Comparison of ENCODE assay signal across 9 cellular contexts in genomic region chr16:31143036-31143888, GRCh38. TPM values are rescaled to one million over a fixed set of nuclear protein-coding genes. Genes with fewer than 3 reads are reported as not detected.
DNase-seq lines count a peak whose midpoint lies in the region; ATAC-seq and TF ChIP-seq lines count a peak whose summit lies in the region.
"Had no signal": no experiment of that assay in that cellular context is flagged by ENCODE, and none has a peak within 500 bp of the region (broad histone marks: within the 10 kb centered on the region; RNA-seq: fewer than 3 reads in every experiment).

No MANE protein-coding gene starts in this region.

- no peak overlapping the region for H3K9ac ChIP-seq in PC-3 (ENCODE audit: low read length)

- no peaks in the 10 kb centered on the region for H3K9me3 ChIP-seq in PC-3 (ENCODE audit: low read length)
- H3K9me3 ChIP-seq in psoas muscle = no peaks in the 10 kb centered on the region

- H3K27me3 ChIP-seq in PC-3 (ENCODE audit: low read length) (no peaks in the 10 kb centered on the region), psoas muscle (ENCODE audit: insufficient read depth in 3 of 3, low read length in 2 of 3) (peaks cover 0 to 3% (median under 1%) of the 10 kb centered on the region in 3 donors)

- no peak overlapping the region for H3K27ac ChIP-seq in PC-3 (ENCODE audit: low read length)
- peak overlapping the region; percentile 82 for H3K27ac ChIP-seq in psoas muscle

- CTCF ChIA-PET in Calu3 (lab: Charles Lee) = interaction anchor here (0.5 to 3.8 kb wide), 13 partner anchors 13 to 190 kb away, joined by 3 to 38 read pairs (median 10); partner anchors contain the start of genes FUS, HSD3B7, KAT8 and STX4
- CTCF ChIA-PET in PC-3 (lab: Charles Lee) = interaction anchor here (0.5 to 1.7 kb wide), 4 partner anchors 26 to 381 kb away, joined by 3 to 26 read pairs (median 7); partner anchors contain the start of genes HSD3B7 and KAT8

- H3K36me3 ChIP-seq in PC-3 (ENCODE audit: low read depth, low read length) (no peaks in the 10 kb centered on the region), psoas muscle (ENCODE audit: insufficient read depth in 1 of 2, low read depth in 1 of 2) (no peaks in the 10 kb centered on the region)

- H3K36me3 Mint-ChIP-seq in Calu3 (ENCODE audit: insufficient read depth, unreplicated experiment) = peaks cover 37% of the 10 kb centered on the region
- no peaks in the 10 kb centered on the region for H3K36me3 Mint-ChIP-seq in endothelial cell (ENCODE audit: low read depth, unreplicated experiment)

- POLR2A ChIA-PET in PC-3 (lab: Charles Lee; ENCODE audit: unreplicated experiment) = interaction anchor here (0.6 to 1.4 kb wide), 2 partner anchors 26 to 37 kb away, joined by 3 to 11 read pairs; partner anchors contain the start of genes FUS and KAT8

- peak overlapping the region; percentile 81 for H3K4me2 ChIP-seq in PC-3 (ENCODE audit: low read length)

- H2AFZ ChIP-seq in PC-3 (ENCODE audit: low read length) = peak overlapping the region; percentile 78

- H3K27ac Mint-ChIP-seq in Calu3 (ENCODE audit: unreplicated experiment) (no peak overlapping the region), endothelial cell (ENCODE audit: unreplicated experiment) (no peak overlapping the region)

- no peaks in the 10 kb centered on the region for H3F3A ChIP-seq in PC-3 (ENCODE audit: low read length, unreplicated experiment)

- DNase-seq in Calu3 = no peak
- no peak for DNase-seq in PC-3
- no peak for DNase-seq in endothelial cell (ENCODE audit: low spot score)
- no peak for DNase-seq in psoas muscle
- DNase-seq in GM13977 (ENCODE audit: low spot score) = no peak
- DNase-seq in GF-D8 (lab: John Stamatoyannopoulos, UW) = no peak

- no peaks in the 10 kb centered on the region for H3K9me2 ChIP-seq in PC-3 (replicated peaks; ENCODE audit: low read length)

- in situ Hi-C loops in GM13977 (cut with MboI; ENCODE audit: low pct_unique_long_range_greater_than_20kb, low sequenced_read_pairs, unreplicated experiment) = no loop called here

- no peak overlapping the region for H3K4me3 ChIP-seq in PC-3 (ENCODE audit: low read length)
- peak overlapping the region; percentile 70 for H3K4me3 ChIP-seq in psoas muscle

- WGBS in psoas muscle, 3 donors = 70 to 79% (median 70%) methylated on average over 20 to 25 of the region's 25 CpGs

- H3K27me3 Mint-ChIP-seq in Calu3 (ENCODE audit: unreplicated experiment) (peaks cover 29% of the 10 kb centered on the region), endothelial cell (ENCODE audit: unreplicated experiment) (peaks cover 13% of the 10 kb centered on the region)

- no peak for TF ChIP-seq CTCF in Calu3 (IDR thresholded peaks at IDR 0.05; ENCODE audit: unreplicated experiment)
- TF ChIP-seq CTCF in PC-3 (conservative IDR thresholded peaks at IDR 0.05; ENCODE audit: low read depth, low read length) = no peak
- no peak for TF ChIP-seq CTCF in endothelial cell (IDR thresholded peaks at IDR 0.05; ENCODE audit: unreplicated experiment)
- no peak for TF ChIP-seq CTCF in psoas muscle (IDR thresholded peaks at IDR 0.05)
- TF ChIP-seq CTCF in GM13977 (IDR thresholded peaks at IDR 0.05; ENCODE audit: extremely low read depth, insufficient read depth, missing control alignments) = no peak

- intact Hi-C loops in Calu3 (cut with micrococcal nuclease; ENCODE audit: unreplicated experiment) (loop anchor here (5.0 kb wide), 1 partner anchor 71 kb away; the partner anchor contains the start of genes ZNF646 and ZNF668), PC-3 (cut with micrococcal nuclease) (loop anchor here (2.0 to 10.0 kb wide), 3 partner anchors 26 to 299 kb away; partner anchors contain the start of genes KAT8 and ZNF843), psoas muscle (cut with DNase I) (loop anchor here (2.0 to 5.0 kb wide), 2 partner anchors 36 to 158 kb away; partner anchors contain the start of genes BCKDK (in 1 of the 2) and HSD3B7 (in 1 of the 2))

- H3K9me3 Mint-ChIP-seq in Calu3 (ENCODE audit: low read depth, unreplicated experiment) (no peaks in the 10 kb centered on the region), endothelial cell (ENCODE audit: unreplicated experiment) (peaks cover 4% of the 10 kb centered on the region)

- no peaks in the 10 kb centered on the region for H3K79me2 ChIP-seq in PC-3 (ENCODE audit: low read length)

- ATAC-seq in PC-3 (no peak), psoas muscle (no peak), HG03135 (IDR thresholded peaks at IDR 0.05; ENCODE audit: unreplicated experiment) (no peak), HG02973 (IDR thresholded peaks at IDR 0.05; ENCODE audit: unreplicated experiment) (no peak)

- BruUV-seq in Calu3 (replicated peaks; lab: Mats Ljungman, UMichigan) (no TSS peak), PC-3 (replicated peaks; lab: Mats Ljungman, UMichigan) (no TSS peak)

- H3K4me3 Mint-ChIP-seq in Calu3 (ENCODE audit: low read depth, unreplicated experiment) = peak overlapping the region; percentile 59
- peak overlapping the region; percentile 59 for H3K4me3 Mint-ChIP-seq in endothelial cell (ENCODE audit: unreplicated experiment)

- H3K4me1 Mint-ChIP-seq in Calu3 (ENCODE audit: low read depth, unreplicated experiment) (peaks cover 54% of the 10 kb centered on the region), endothelial cell (ENCODE audit: unreplicated experiment) (peaks cover 3% of the 10 kb centered on the region)

- peaks cover 19% of the 10 kb centered on the region for H3K4me1 ChIP-seq in PC-3 (ENCODE audit: insufficient read depth, low read length)
- peaks cover 21% of the 10 kb centered on the region for H3K4me1 ChIP-seq in psoas muscle

- H4K20me1 ChIP-seq in PC-3 (ENCODE audit: low read length) = no peaks in the 10 kb centered on the region

RNA-seq across cellular contexts. Expression of gene PRSS36, which starts 6.6 kb away (rescaled TPM):
- total RNA-seq in Calu3 (2022) (1.6 TPM in 2 replicates), PC-3 (2014; rRNA removed) (0.51 TPM in 1 of 2 replicates, not detected in the other), endothelial cell (ENCODE audit: unreplicated experiment) (0.74 TPM), psoas muscle (1 to 10 TPM in 1 of 4 donors, under 1 TPM in 3; 0.47 to 1.1 (median 0.67) TPM)
- polyA plus RNA-seq in psoas muscle = 1 to 10 TPM in 2 of 3 donors, under 1 TPM in 1; 0.24 to 1.7 (median 1.3) TPM

RNA-seq across cellular contexts. Expression of gene PRSS8, which starts 7.7 kb away (rescaled TPM):
- 108 and 138 TPM in 2 replicates for total RNA-seq in Calu3 (2022)
- total RNA-seq in PC-3 (2014; rRNA removed) = 18.0 and 23.4 TPM in 2 replicates
- 3.8 TPM for total RNA-seq in endothelial cell (ENCODE audit: unreplicated experiment)
- not detected for total RNA-seq in psoas muscle
- polyA plus RNA-seq in psoas muscle = under 1 TPM in 2 of 3 donors, not detected in 1; 0.07 to 0.22 TPM
- total RNA-seq: HT1080 had no signal

RNA-seq across cellular contexts. Expression of gene KAT8, which starts 25.8 kb away (rescaled TPM):
- total RNA-seq in Calu3 (2022) (66.6 and 69.9 TPM in 2 replicates), PC-3 (2014; rRNA removed) (25.3 and 35.1 TPM in 2 replicates), endothelial cell (ENCODE audit: unreplicated experiment) (49.7 TPM), psoas muscle (10 to 100 TPM; 39.9 to 75.4 (median 61.2) TPM)
- polyA plus RNA-seq in psoas muscle = 10 to 100 TPM; 36.1 to 56.7 (median 51.2) TPM

RNA-seq across cellular contexts. Expression of gene BCKDK, which starts 35.1 kb away (rescaled TPM):
- total RNA-seq in Calu3 (2022) (49.3 and 52.0 TPM in 2 replicates), PC-3 (2014; rRNA removed) (47.7 and 69.1 TPM in 2 replicates), endothelial cell (ENCODE audit: unreplicated experiment) (56.8 TPM), psoas muscle (10 to 100 TPM; 36.7 to 72.8 (median 55.4) TPM)
- polyA plus RNA-seq in psoas muscle = 10 to 100 TPM; 46.6 to 58.6 (median 47.3) TPM

RNA-seq across cellular contexts. Expression of gene FUS, which starts 36.7 kb away (rescaled TPM):
- total RNA-seq in Calu3 (2022) (550 and 629 TPM in 2 replicates), PC-3 (2014; rRNA removed) (43.0 and 90.7 TPM in 2 replicates), endothelial cell (ENCODE audit: unreplicated experiment) (590 TPM), psoas muscle (100 to 1,000 TPM; 133 to 246 (median 160) TPM)
- 100 to 1,000 TPM; 117 to 185 (median 159) TPM for polyA plus RNA-seq in psoas muscle
